ENCODE assay signal across 10 cellular contexts in the genomic region with DNA sequence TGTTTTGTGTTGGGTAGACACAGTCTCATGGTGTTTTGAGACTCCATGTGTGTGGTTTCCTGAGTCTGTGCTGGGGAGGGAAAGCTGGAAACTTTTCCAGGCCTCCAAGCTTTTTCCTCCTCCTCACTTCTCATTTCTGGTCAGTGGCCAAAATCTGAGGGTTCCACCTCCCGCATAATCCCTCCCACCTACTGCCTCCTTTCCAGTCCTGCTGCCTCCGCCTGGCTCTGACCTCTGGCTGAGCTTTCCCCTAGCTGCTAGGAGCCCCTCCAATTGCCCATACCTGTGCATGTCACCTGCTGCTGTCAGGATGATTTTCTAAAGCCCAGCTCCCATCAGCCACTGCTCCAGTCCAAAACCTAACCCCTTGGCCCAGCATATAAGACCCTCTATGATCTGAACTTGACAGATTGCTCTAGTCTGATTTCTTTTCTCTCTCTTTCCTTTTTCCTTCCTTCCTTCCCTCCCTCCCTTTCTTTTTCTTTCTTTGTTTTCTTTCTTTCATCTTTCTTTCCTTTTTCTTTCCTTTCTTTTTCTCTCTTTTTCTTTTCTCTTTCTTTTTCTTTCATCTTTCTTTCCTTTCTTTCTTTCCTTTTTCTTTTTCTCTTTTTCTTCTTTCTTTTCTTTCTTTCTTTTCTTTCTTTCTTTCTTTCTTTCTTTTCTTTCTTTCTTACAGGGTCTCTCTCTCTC.
"Had no signal": no experiment of that assay in that cellular context is flagged by ENCODE, and none has a peak within 500 bp of the region (broad histone marks: within the 10 kb centered on the region; RNA-seq: fewer than 3 reads in every experiment).

No MANE protein-coding gene starts in this region.

- H3K4me1 ChIP-seq: adrenal gland, vagina had no signal

- H3K36me3 ChIP-seq: adrenal gland, tibial artery, vagina had no signal

- H3K27ac ChIP-seq: adrenal gland, skin epidermis, tibial artery, vagina had no signal

- H3K4me3 ChIP-seq: adrenal gland, skin epidermis, tibial artery, vagina had no signal

- DNase-seq: activated B cell treated with CpG ODN at 0.5 μM for 24 hours; activated CD4-positive, alpha-beta T cell treated with anti-CD3 and anti-CD28 coated beads, Interleukin-2, amount 10 ng/mL, durations not matched to agents 7 days and 5 days; activated naive CD4-positive, alpha-beta T cell treated with anti-CD3 and anti-CD28 coated beads, Interleukin-2, amount 10 ng/mL, durations not matched to agents 7 days and 5 days; adrenal gland; mesendoderm; nephron progenitor cell; tibial artery had no signal

- ATAC-seq: left lobe of liver had no signal

- H3K9me3 ChIP-seq: adrenal gland, vagina had no signal

- H3K27me3 ChIP-seq: adrenal gland, vagina had no signal
